ENCODE assay signal across 1 cellular context in the genomic region with DNA sequence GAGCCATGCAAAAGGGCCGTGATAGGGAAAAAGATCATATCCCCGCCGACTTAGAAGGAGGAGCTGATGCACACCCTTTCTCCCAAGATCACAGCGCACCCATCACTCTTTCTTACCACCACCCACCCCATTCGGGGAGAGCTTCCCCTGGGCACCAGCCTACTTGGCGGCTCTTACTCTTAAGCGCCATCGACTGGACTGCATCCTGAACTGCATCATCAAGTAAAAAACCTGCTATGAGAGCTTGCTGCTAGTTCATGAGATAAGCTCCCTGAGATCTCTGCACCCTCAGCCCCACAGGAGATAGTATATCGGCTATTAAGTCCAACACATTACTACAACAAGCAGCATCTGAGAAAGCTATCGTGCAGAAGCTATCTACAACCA.
TF ChIP-seq lines count a peak whose summit lies in the region.

No MANE protein-coding gene starts in this region.

TF ChIP-seq in GM23338, 12 proteins besides CTCF, POLR2A, EP300 and RAD21 (continued from another document):
- no peak for TF ChIP-seq ZNF462 (CRISPR knock-in tag; IDR thresholded peaks at IDR 0.05)
